22 cellular contexts compared by ENCODE assay signal in the genomic region with DNA sequence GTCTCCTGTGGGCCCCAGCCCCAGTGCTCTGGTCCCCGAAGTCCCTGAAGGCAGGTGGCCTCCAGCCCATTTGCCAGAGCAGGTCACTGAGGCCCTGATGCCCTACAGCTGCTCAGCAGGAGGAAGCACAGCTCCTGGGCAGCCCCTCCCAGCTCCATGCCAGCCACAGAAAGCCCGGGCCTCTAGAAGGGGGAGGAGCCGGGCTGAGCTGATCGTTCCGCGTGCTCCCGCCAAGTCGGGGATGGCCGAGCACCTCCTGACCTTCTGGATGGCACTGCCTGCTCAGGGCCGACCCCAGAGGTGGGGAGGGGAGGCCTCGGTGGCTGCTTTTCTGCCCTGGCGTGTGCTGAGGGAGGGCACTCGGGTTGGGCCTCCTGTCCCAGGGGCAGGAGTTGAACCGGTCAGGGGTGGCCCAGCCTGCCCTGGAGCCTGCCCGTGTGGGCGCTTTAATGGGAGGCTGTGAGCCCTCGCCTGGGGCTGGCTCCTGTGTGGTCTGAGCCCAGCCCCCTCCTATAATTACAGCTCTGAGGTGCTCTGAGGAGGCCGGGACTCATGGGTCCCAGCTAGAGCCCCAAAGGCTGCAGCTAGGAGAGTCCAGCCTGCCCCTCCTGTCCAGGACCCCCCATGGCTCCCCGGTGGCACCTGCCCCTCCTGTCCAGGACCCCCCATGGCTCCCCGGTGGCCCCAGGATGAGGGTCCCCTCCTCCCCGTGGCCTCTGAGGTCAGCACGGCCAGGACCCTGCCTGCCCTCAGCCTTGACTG. TPM values are rescaled to one million over a fixed set of nuclear protein-coding genes. Genes with fewer than 3 reads are reported as not detected.
DNase-seq lines count a peak whose midpoint lies in the region; ATAC-seq and TF ChIP-seq lines count a peak whose summit lies in the region.
"Had no signal": no experiment of that assay in that cellular context is flagged by ENCODE, and none has a peak within 500 bp of the region (broad histone marks: within the 10 kb centered on the region; RNA-seq: fewer than 3 reads in every experiment).

No MANE protein-coding gene starts in this region.

- CTCF ChIA-PET in WTC11 (lab: Charles Lee) = interaction anchor here (0.7 to 1.3 kb wide), 5 partner anchors 11 to 80 kb away, joined by 3 to 4 read pairs (median 3); no protein-coding TSS in a partner anchor

- H3K4me2 ChIP-seq in BLaER1 treated with 17β-estradiol and CSF1 and Interleukin-3, amounts not matched to agents 10 nM and 100 nM = peak overlapping the region; percentile 82 to 99 (median 92)

- peaks cover 55 to 92% (median 73%) of the 10 kb centered on the region in 10 experiments for H3K4me1 ChIP-seq in BLaER1 treated with 17β-estradiol and CSF1 and Interleukin-3, amounts not matched to agents 10 nM and 100 nM
- H3K4me1 ChIP-seq: tibial artery had no signal

- H4K20me1 ChIP-seq in BLaER1 treated with 17β-estradiol and CSF1 and Interleukin-3, amounts not matched to agents 10 nM and 100 nM = peaks cover 20 to 98% (median 91%) of the 10 kb centered on the region in 11 experiments; a peak in 21 of 22 replicates

- peaks cover 0 to 33% (median 12%) of the 10 kb centered on the region in 11 experiments; a peak in 9 of 22 replicates for H3K36me3 ChIP-seq in BLaER1 treated with 17β-estradiol and CSF1 and Interleukin-3, amounts not matched to agents 10 nM and 100 nM
- H3K36me3 ChIP-seq: ovary, tibial artery, WERI-Rb-1 had no signal

- POLR2A ChIA-PET in WTC11 (lab: Charles Lee) = no interaction called here

- H3K4me3 Mint-ChIP-seq in WTC11 (no peak overlapping the region), memory B cell (no peak overlapping the region)
- H3K4me3 Mint-ChIP-seq in activated naive CD8-positive, alpha-beta T cell treated with anti-CD3 and anti-CD28 coated beads for 36 hours = no peak overlapping the region

- DNase-seq in HT-29 (ENCODE audit: low spot score) (peak; percentile 54), WTC11 (ENCODE audit: low spot score) (no peak), memory B cell (ENCODE audit: low spot score in 2 of 2) (peak in 1 of 2 donors; percentile 38), G401 (ENCODE audit: low spot score) (no peak)
- DNase-seq in activated naive CD8-positive, alpha-beta T cell treated with anti-CD3 and anti-CD28 coated beads for 36 hours = no peak
- no peak for DNase-seq in stimulated activated CD4-positive, alpha-beta T cell treated with anti-CD3 and anti-CD28 coated beads, Interleukin-4, amount 100 ng/mL, for 24 hours
- DNase-seq: activated CD4-positive, alpha-beta T cell treated with anti-CD3 and anti-CD28 coated beads, Interleukin-2, amount 50 U/mL, for 4 hours; activated gamma-delta T cell; CD4-positive, CD25-positive, alpha-beta regulatory T cell; cortex of kidney; DMS153; GF-D8; GM23248; Kasumi-1; NCI-H82; ovary; stimulated activated naive CD4-positive, alpha-beta T cell; T-helper 17 cell; tibial artery; WERI-Rb-1 had no signal

- H3K9ac ChIP-seq in BLaER1 treated with 17β-estradiol and CSF1 and Interleukin-3, amounts not matched to agents 10 nM and 100 nM = peak overlapping the region in 8 of 11 experiments; percentile 27 to 66 (median 48); a peak in 11 of 22 replicates
- H3K9ac ChIP-seq: GM23248 had no signal

- H3K4me1 Mint-ChIP-seq in WTC11 (peaks cover 5% of the 10 kb centered on the region; the same call in 1 of the 2 replicates), memory B cell (peaks cover 30% of the 10 kb centered on the region)
- H3K4me1 Mint-ChIP-seq in activated naive CD8-positive, alpha-beta T cell treated with anti-CD3 and anti-CD28 coated beads for 36 hours = peaks cover 23% of the 10 kb centered on the region

- H3K27me3 Mint-ChIP-seq in WTC11 (ENCODE audit: low read depth) = no peaks in the 10 kb centered on the region
- no peaks in the 10 kb centered on the region for H3K27me3 Mint-ChIP-seq in memory B cell
- no peaks in the 10 kb centered on the region for H3K27me3 Mint-ChIP-seq in activated naive CD8-positive, alpha-beta T cell treated with anti-CD3 and anti-CD28 coated beads for 36 hours
- H3K27me3 Mint-ChIP-seq: T-helper 17 cell had no signal

- no peaks in the 10 kb centered on the region for H3K9me3 ChIP-seq in BLaER1 treated with 17β-estradiol and CSF1 and Interleukin-3, amounts not matched to agents 10 nM and 100 nM (replicated peaks in 1 of 11)
- H3K9me3 ChIP-seq: ovary, tibial artery had no signal

- in situ Hi-C loops in G401 (cut with HindIII; ENCODE audit: low sequenced_read_pairs) = no loop called here

- H3K27ac ChIP-seq in BLaER1 treated with 17β-estradiol and CSF1 and Interleukin-3, amounts not matched to agents 10 nM and 100 nM = peak overlapping the region in 6 of 11 experiments; percentile 18 to 67 (median 37); a peak in 11 of 22 replicates
- H3K27ac ChIP-seq: GM23248, ovary, tibial artery, WERI-Rb-1 had no signal

- 0 out of 20 replicates have a peak overlapping the region, but pooled peaks of 1 of the 10 experiments have one; percentile 28 for H3K4me3 ChIP-seq in BLaER1 treated with 17β-estradiol and CSF1 and Interleukin-3, amounts not matched to agents 10 nM and 100 nM
- H3K4me3 ChIP-seq: GM23248, ovary, tibial artery had no signal

- no peak for TF ChIP-seq CTCF in WTC11 (IDR thresholded peaks at IDR 0.05)

- no peaks in the 10 kb centered on the region for H3K9me3 Mint-ChIP-seq in WTC11
- H3K9me3 Mint-ChIP-seq in memory B cell = no peaks in the 10 kb centered on the region
- no peaks in the 10 kb centered on the region for H3K9me3 Mint-ChIP-seq in activated naive CD8-positive, alpha-beta T cell treated with anti-CD3 and anti-CD28 coated beads for 36 hours

- H3K27ac Mint-ChIP-seq in WTC11 = no peak overlapping the region
- peak overlapping the region; percentile 83 for H3K27ac Mint-ChIP-seq in memory B cell
- no peak overlapping the region for H3K27ac Mint-ChIP-seq in activated naive CD8-positive, alpha-beta T cell treated with anti-CD3 and anti-CD28 coated beads for 36 hours

- H3K36me3 Mint-ChIP-seq in WTC11 = no peaks in the 10 kb centered on the region
- H3K36me3 Mint-ChIP-seq in memory B cell = no peaks in the 10 kb centered on the region
- H3K36me3 Mint-ChIP-seq in activated naive CD8-positive, alpha-beta T cell treated with anti-CD3 and anti-CD28 coated beads for 36 hours = no peaks in the 10 kb centered on the region
- H3K36me3 Mint-ChIP-seq: CD4-positive, CD25-positive, alpha-beta regulatory T cell had no signal

- ATAC-seq in WTC11 = peak; percentile 40
- ATAC-seq in memory B cell (ENCODE audit: low read depth) = no peak
- ATAC-seq in HG03159 (IDR thresholded peaks at IDR 0.05; ENCODE audit: unreplicated experiment) = no peak
- ATAC-seq: T-helper 17 cell had no signal

- H3K27me3 ChIP-seq in BLaER1 treated with 17β-estradiol and CSF1 and Interleukin-3, amounts not matched to agents 10 nM and 100 nM = peaks cover 0 to 20% (median 0%) of the 10 kb centered on the region in 11 experiments; a peak in 3 of 22 replicates
- H3K27me3 ChIP-seq: ovary had no signal

TF ChIP-seq in WTC11, 78 proteins besides CTCF, POLR2A, EP300 and RAD21:
- TF ChIP-seq, protein P1, sequence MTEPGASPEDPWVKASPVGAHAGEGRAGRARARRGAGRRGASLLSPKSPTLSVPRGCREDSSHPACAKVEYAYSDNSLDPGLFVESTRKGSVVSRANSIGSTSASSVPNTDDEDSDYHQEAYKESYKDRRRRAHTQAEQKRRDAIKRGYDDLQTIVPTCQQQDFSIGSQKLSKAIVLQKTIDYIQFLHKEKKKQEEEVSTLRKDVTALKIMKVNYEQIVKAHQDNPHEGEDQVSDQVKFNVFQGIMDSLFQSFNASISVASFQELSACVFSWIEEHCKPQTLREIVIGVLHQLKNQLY (CRISPR knock-in tag; IDR thresholded peaks at IDR 0.05) = no peak
- TF ChIP-seq ZBTB21 (CRISPR knock-in tag; IDR thresholded peaks at IDR 0.05; ENCODE audit: borderline replicate concordance) (no peak), EMX1 (CRISPR knock-in tag; IDR thresholded peaks at IDR 0.05) (no peak), NR1H2 (CRISPR knock-in tag; IDR thresholded peaks at IDR 0.05) (no peak), GABPB1 (CRISPR knock-in tag; IDR thresholded peaks at IDR 0.05) (no peak), NR3C1 (CRISPR knock-in tag; conservative IDR thresholded peaks at IDR 0.05; ENCODE audit: low read depth) (no peak), TEAD4 (CRISPR knock-in tag; IDR thresholded peaks at IDR 0.05) (no peak), ATF1 (CRISPR knock-in tag; IDR thresholded peaks at IDR 0.05) (no peak), ELF4 (CRISPR knock-in tag; IDR thresholded peaks at IDR 0.05; ENCODE audit: low read depth) (no peak), OVOL2 (CRISPR knock-in tag; IDR thresholded peaks at IDR 0.05; ENCODE audit: borderline replicate concordance) (no peak), MYBL2 (CRISPR knock-in tag; IDR thresholded peaks at IDR 0.05) (no peak), SMAD3 (CRISPR knock-in tag; IDR thresholded peaks at IDR 0.05; ENCODE audit: borderline replicate concordance) (no peak), FOXK1 (CRISPR knock-in tag; IDR thresholded peaks at IDR 0.05) (no peak)
- TF ChIP-seq, protein P2, sequence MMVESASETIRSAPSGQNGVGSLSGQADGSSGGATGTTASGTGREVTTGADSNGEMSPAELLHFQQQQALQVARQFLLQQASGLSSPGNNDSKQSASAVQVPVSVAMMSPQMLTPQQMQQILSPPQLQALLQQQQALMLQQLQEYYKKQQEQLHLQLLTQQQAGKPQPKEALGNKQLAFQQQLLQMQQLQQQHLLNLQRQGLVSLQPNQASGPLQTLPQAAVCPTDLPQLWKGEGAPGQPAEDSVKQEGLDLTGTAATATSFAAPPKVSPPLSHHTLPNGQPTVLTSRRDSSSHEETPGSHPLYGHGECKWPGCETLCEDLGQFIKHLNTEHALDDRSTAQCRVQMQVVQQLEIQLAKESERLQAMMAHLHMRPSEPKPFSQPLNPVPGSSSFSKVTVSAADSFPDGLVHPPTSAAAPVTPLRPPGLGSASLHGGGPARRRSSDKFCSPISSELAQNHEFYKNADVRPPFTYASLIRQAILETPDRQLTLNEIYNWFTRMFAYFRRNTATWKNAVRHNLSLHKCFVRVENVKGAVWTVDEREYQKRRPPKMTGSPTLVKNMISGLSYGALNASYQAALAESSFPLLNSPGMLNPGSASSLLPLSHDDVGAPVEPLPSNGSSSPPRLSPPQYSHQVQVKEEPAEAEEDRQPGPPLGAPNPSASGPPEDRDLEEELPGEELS (CRISPR knock-in tag; IDR thresholded peaks at IDR 0.05) = no peak

RNA-seq across cellular contexts. Expression of a gene that starts 29.7 kb away (rescaled TPM):
- total RNA-seq in HT-29 (2014; rRNA removed; shearing (Covaris generic)) = 9.2 and 15.3 TPM in 2 replicates
- total RNA-seq in WTC11 (2021) = 8.1 to 9.3 TPM (median 8.5 TPM) in 3 replicates
- 0.55 and 1.2 TPM in 2 replicates for total RNA-seq in G401 (2014; rRNA removed; shearing (Covaris generic))
- total RNA-seq in activated naive CD8-positive, alpha-beta T cell treated with anti-CD3 and anti-CD28 coated beads for 36 hours = 1 to 10 TPM; 6.7 to 6.9 TPM
